Comparison of ENCODE assay signal across 1 cellular context in the genomic region with DNA sequence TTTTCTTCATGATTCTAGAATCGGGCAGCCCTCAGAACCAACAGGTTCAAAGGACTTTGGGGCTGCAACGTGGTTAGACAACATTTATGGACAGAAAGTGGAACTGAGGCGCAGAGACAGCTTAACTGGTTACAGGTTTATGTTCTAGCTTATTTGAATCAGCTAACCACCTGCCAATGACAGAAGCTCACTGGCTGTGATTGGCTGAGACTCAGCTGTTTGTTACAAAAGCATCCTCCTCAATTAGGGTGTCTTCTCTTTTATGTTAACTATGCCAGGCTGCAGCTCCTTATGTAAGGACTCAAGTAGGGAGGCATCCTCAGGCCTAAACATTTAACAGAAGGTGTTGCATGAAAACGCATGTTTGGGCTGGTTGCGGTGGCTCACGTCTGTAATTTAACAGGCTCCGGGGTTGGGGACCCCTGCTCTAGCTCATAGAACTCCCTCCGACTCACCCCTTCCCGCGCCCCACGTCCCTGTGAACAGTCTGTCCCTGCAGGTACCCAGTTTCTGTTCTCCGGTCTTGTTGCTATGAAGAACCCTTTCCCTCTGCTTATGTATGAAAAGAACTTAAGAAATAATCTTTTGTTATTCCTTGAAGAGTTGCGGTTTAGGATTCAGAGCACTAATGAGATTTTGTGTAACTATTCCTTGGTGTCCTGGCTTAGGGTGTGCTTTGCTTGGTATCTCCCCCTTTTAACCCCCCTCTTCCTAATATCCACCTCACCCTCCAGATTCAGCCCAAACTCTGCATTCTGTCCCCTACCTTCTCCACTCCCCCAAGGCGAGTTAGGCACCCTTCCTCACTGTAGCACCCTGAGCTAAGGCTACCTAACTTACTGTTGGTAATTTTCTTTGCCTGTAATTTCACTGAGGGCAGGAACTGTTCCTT.
TF ChIP-seq lines count a peak whose summit lies in the region.

No MANE protein-coding gene starts in this region.

TF ChIP-seq in WTC11, 78 proteins besides CTCF, POLR2A, EP300 and RAD21 (continued from another document):
- TF ChIP-seq, protein P1, sequence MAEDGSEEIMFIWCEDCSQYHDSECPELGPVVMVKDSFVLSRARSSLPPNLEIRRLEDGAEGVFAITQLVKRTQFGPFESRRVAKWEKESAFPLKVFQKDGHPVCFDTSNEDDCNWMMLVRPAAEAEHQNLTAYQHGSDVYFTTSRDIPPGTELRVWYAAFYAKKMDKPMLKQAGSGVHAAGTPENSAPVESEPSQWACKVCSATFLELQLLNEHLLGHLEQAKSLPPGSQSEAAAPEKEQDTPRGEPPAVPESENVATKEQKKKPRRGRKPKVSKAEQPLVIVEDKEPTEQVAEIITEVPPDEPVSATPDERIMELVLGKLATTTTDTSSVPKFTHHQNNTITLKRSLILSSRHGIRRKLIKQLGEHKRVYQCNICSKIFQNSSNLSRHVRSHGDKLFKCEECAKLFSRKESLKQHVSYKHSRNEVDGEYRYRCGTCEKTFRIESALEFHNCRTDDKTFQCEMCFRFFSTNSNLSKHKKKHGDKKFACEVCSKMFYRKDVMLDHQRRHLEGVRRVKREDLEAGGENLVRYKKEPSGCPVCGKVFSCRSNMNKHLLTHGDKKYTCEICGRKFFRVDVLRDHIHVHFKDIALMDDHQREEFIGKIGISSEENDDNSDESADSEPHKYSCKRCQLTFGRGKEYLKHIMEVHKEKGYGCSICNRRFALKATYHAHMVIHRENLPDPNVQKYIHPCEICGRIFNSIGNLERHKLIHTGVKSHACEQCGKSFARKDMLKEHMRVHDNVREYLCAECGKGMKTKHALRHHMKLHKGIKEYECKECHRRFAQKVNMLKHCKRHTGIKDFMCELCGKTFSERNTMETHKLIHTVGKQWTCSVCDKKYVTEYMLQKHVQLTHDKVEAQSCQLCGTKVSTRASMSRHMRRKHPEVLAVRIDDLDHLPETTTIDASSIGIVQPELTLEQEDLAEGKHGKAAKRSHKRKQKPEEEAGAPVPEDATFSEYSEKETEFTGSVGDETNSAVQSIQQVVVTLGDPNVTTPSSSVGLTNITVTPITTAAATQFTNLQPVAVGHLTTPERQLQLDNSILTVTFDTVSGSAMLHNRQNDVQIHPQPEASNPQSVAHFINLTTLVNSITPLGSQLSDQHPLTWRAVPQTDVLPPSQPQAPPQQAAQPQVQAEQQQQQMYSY (CRISPR knock-in tag; IDR thresholded peaks at IDR 0.05) = no peak
- no peak for TF ChIP-seq ETV6 (CRISPR knock-in tag; IDR thresholded peaks at IDR 0.05)
- TF ChIP-seq ELF4 (CRISPR knock-in tag; IDR thresholded peaks at IDR 0.05; ENCODE audit: low read depth) = no peak
- TF ChIP-seq, protein P2, sequence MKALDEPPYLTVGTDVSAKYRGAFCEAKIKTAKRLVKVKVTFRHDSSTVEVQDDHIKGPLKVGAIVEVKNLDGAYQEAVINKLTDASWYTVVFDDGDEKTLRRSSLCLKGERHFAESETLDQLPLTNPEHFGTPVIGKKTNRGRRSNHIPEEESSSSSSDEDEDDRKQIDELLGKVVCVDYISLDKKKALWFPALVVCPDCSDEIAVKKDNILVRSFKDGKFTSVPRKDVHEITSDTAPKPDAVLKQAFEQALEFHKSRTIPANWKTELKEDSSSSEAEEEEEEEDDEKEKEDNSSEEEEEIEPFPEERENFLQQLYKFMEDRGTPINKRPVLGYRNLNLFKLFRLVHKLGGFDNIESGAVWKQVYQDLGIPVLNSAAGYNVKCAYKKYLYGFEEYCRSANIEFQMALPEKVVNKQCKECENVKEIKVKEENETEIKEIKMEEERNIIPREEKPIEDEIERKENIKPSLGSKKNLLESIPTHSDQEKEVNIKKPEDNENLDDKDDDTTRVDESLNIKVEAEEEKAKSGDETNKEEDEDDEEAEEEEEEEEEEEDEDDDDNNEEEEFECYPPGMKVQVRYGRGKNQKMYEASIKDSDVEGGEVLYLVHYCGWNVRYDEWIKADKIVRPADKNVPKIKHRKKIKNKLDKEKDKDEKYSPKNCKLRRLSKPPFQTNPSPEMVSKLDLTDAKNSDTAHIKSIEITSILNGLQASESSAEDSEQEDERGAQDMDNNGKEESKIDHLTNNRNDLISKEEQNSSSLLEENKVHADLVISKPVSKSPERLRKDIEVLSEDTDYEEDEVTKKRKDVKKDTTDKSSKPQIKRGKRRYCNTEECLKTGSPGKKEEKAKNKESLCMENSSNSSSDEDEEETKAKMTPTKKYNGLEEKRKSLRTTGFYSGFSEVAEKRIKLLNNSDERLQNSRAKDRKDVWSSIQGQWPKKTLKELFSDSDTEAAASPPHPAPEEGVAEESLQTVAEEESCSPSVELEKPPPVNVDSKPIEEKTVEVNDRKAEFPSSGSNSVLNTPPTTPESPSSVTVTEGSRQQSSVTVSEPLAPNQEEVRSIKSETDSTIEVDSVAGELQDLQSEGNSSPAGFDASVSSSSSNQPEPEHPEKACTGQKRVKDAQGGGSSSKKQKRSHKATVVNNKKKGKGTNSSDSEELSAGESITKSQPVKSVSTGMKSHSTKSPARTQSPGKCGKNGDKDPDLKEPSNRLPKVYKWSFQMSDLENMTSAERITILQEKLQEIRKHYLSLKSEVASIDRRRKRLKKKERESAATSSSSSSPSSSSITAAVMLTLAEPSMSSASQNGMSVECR (CRISPR knock-in tag; IDR thresholded peaks at IDR 0.05; ENCODE audit: borderline replicate concordance) = no peak
- TF ChIP-seq, protein P3, sequence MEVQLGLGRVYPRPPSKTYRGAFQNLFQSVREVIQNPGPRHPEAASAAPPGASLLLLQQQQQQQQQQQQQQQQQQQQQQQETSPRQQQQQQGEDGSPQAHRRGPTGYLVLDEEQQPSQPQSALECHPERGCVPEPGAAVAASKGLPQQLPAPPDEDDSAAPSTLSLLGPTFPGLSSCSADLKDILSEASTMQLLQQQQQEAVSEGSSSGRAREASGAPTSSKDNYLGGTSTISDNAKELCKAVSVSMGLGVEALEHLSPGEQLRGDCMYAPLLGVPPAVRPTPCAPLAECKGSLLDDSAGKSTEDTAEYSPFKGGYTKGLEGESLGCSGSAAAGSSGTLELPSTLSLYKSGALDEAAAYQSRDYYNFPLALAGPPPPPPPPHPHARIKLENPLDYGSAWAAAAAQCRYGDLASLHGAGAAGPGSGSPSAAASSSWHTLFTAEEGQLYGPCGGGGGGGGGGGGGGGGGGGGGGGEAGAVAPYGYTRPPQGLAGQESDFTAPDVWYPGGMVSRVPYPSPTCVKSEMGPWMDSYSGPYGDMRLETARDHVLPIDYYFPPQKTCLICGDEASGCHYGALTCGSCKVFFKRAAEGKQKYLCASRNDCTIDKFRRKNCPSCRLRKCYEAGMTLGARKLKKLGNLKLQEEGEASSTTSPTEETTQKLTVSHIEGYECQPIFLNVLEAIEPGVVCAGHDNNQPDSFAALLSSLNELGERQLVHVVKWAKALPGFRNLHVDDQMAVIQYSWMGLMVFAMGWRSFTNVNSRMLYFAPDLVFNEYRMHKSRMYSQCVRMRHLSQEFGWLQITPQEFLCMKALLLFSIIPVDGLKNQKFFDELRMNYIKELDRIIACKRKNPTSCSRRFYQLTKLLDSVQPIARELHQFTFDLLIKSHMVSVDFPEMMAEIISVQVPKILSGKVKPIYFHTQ (CRISPR knock-in tag; IDR thresholded peaks at IDR 0.05) = no peak
- TF ChIP-seq GTF2I (CRISPR knock-in tag; conservative IDR thresholded peaks at IDR 0.05) = no peak
- no peak for TF ChIP-seq ZMAT4 (CRISPR knock-in tag; IDR thresholded peaks at IDR 0.05)
- no peak for TF ChIP-seq ZNF121 (CRISPR knock-in tag; IDR thresholded peaks at IDR 0.05)
- TF ChIP-seq CDX4 (CRISPR knock-in tag; IDR thresholded peaks at IDR 0.05; ENCODE audit: borderline replicate concordance) = no peak
- TF ChIP-seq, protein P4, sequence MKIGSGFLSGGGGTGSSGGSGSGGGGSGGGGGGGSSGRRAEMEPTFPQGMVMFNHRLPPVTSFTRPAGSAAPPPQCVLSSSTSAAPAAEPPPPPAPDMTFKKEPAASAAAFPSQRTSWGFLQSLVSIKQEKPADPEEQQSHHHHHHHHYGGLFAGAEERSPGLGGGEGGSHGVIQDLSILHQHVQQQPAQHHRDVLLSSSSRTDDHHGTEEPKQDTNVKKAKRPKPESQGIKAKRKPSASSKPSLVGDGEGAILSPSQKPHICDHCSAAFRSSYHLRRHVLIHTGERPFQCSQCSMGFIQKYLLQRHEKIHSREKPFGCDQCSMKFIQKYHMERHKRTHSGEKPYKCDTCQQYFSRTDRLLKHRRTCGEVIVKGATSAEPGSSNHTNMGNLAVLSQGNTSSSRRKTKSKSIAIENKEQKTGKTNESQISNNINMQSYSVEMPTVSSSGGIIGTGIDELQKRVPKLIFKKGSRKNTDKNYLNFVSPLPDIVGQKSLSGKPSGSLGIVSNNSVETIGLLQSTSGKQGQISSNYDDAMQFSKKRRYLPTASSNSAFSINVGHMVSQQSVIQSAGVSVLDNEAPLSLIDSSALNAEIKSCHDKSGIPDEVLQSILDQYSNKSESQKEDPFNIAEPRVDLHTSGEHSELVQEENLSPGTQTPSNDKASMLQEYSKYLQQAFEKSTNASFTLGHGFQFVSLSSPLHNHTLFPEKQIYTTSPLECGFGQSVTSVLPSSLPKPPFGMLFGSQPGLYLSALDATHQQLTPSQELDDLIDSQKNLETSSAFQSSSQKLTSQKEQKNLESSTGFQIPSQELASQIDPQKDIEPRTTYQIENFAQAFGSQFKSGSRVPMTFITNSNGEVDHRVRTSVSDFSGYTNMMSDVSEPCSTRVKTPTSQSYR (CRISPR knock-in tag; IDR thresholded peaks at IDR 0.05) = no peak
- TF ChIP-seq RELA (CRISPR knock-in tag; IDR thresholded peaks at IDR 0.05; ENCODE audit: borderline replicate concordance) = no peak
- no peak for TF ChIP-seq STAT6 (CRISPR knock-in tag; conservative IDR thresholded peaks at IDR 0.05; ENCODE audit: low read depth)
- TF ChIP-seq, protein P5, sequence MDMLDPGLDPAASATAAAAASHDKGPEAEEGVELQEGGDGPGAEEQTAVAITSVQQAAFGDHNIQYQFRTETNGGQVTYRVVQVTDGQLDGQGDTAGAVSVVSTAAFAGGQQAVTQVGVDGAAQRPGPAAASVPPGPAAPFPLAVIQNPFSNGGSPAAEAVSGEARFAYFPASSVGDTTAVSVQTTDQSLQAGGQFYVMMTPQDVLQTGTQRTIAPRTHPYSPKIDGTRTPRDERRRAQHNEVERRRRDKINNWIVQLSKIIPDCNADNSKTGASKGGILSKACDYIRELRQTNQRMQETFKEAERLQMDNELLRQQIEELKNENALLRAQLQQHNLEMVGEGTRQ (CRISPR knock-in tag; IDR thresholded peaks at IDR 0.05) = no peak
